19 cellular contexts compared by ENCODE assay signal in genomic region chr12:14934511-14934910, GRCh38. TPM values are rescaled to one million over a fixed set of nuclear protein-coding genes. Genes with fewer than 3 reads are reported as not detected.
"Had no signal": no experiment of that assay in that cellular context is flagged by ENCODE, and none has a peak within 500 bp of the region (broad histone marks: within the 10 kb centered on the region; RNA-seq: fewer than 3 reads in every experiment).

No MANE protein-coding gene starts in this region.

- H3K4me1 ChIP-seq: testis had no signal

- H3K4me1 Mint-ChIP-seq: neural crest cell had no signal

- H3K27ac Mint-ChIP-seq: activated CD4-positive, alpha-beta T cell treated with anti-CD3 and anti-CD28 coated beads, Interleukin-2, amount 10 ng/mL, durations not matched to agents 24 days and 14 days; activated naive CD4-positive, alpha-beta T cell treated with anti-CD3 and anti-CD28 coated beads for 36 hours; activated T-helper 17 cell treated with anti-CD3 and anti-CD28 coated beads, Interleukin-2, amount 50 U/mL, for 72 hours; dendritic cell treated with granulocyte-macrophage colony-stimulating factor and Interleukin-4, amounts not matched to agents 40 ng/mL and 50 ng/mL, for 4 days; WTC11 had no signal

- H3K4me3 Mint-ChIP-seq: activated CD4-positive, alpha-beta T cell treated with anti-CD3 and anti-CD28 coated beads, Interleukin-2, amount 10 ng/mL, durations not matched to agents 24 days and 14 days; activated naive CD4-positive, alpha-beta T cell treated with anti-CD3 and anti-CD28 coated beads for 36 hours; activated T-helper 17 cell treated with anti-CD3 and anti-CD28 coated beads, Interleukin-2, amount 50 U/mL, for 72 hours; dendritic cell treated with granulocyte-macrophage colony-stimulating factor and Interleukin-4, amounts not matched to agents 40 ng/mL and 50 ng/mL, for 4 days; neural crest cell; stimulated activated naive CD8-positive, alpha-beta T cell treated with anti-CD3 and anti-CD28 coated beads, Interleukin-15, amount 100 ng/mL, for 72 hours; WTC11 had no signal

- H3K27ac ChIP-seq: ovary had no signal

- H3K9me3 ChIP-seq: ovary, testis had no signal

- H3K36me3 Mint-ChIP-seq: WTC11 had no signal

- H3K4me3 ChIP-seq: lung, ovary, testis had no signal

- ATAC-seq: activated T-helper 17 cell treated with anti-CD3 and anti-CD28 coated beads, Interleukin-2, amount 50 U/mL, for 72 hours; SK-N-SH treated with all-trans-retinoic acid at 6 μM for 48 hours; stimulated activated naive CD8-positive, alpha-beta T cell treated with anti-CD3 and anti-CD28 coated beads, Interleukin-15, amount 100 ng/mL, for 72 hours; WTC11 had no signal

- DNase-seq: activated CD4-positive, alpha-beta T cell treated with anti-CD3 and anti-CD28 coated beads, Interleukin-2, amount 10 ng/mL, durations not matched to agents 24 days and 14 days; activated naive CD4-positive, alpha-beta T cell treated with anti-CD3 and anti-CD28 coated beads for 36 hours; central memory CD4-positive, alpha-beta T cell; erythroblast; left colon; ovary; stimulated activated CD4-positive, alpha-beta T cell treated with anti-CD3 and anti-CD28 coated beads, Interleukin-4, amount 100 ng/mL, for 4 hours; stimulated activated naive CD8-positive, alpha-beta T cell treated with anti-CD3 and anti-CD28 coated beads, Interleukin-15, amount 100 ng/mL, for 72 hours; testis had no signal

- H3K27me3 Mint-ChIP-seq: activated CD4-positive, alpha-beta T cell treated with anti-CD3 and anti-CD28 coated beads, Interleukin-2, amount 10 ng/mL, durations not matched to agents 24 days and 14 days; activated T-helper 17 cell treated with anti-CD3 and anti-CD28 coated beads, Interleukin-2, amount 50 U/mL, for 72 hours; dendritic cell treated with granulocyte-macrophage colony-stimulating factor and Interleukin-4, amounts not matched to agents 40 ng/mL and 50 ng/mL, for 4 days; stimulated activated naive CD8-positive, alpha-beta T cell treated with anti-CD3 and anti-CD28 coated beads, Interleukin-15, amount 100 ng/mL, for 72 hours had no signal

- H3K36me3 ChIP-seq: ovary had no signal

- H3K27me3 ChIP-seq: ovary, testis had no signal

- H3K9me3 Mint-ChIP-seq: activated CD4-positive, alpha-beta T cell treated with anti-CD3 and anti-CD28 coated beads, Interleukin-2, amount 10 ng/mL, durations not matched to agents 24 days and 14 days; activated naive CD4-positive, alpha-beta T cell treated with anti-CD3 and anti-CD28 coated beads for 36 hours; activated T-helper 17 cell treated with anti-CD3 and anti-CD28 coated beads, Interleukin-2, amount 50 U/mL, for 72 hours; dendritic cell treated with granulocyte-macrophage colony-stimulating factor and Interleukin-4, amounts not matched to agents 40 ng/mL and 50 ng/mL, for 4 days; neural crest cell; stimulated activated naive CD8-positive, alpha-beta T cell treated with anti-CD3 and anti-CD28 coated beads, Interleukin-15, amount 100 ng/mL, for 72 hours; WTC11 had no signal

RNA-seq across cellular contexts. Expression of gene ERP27, which starts 3.8 kb away (rescaled TPM):
- total RNA-seq: neural crest cell, skeletal muscle tissue, WTC11 had no signal

RNA-seq across cellular contexts. Expression of gene PDE6H, which starts 38.3 kb away (rescaled TPM):
- total RNA-seq: activated CD4-positive, alpha-beta T cell treated with anti-CD3 and anti-CD28 coated beads, Interleukin-2, amount 10 ng/mL, durations not matched to agents 24 days and 14 days; activated naive CD4-positive, alpha-beta T cell treated with anti-CD3 and anti-CD28 coated beads for 36 hours; activated T-helper 17 cell treated with anti-CD3 and anti-CD28 coated beads, Interleukin-2, amount 50 U/mL, for 72 hours; left colon; mucosa of gallbladder; neural crest cell; ovary; skeletal muscle tissue; T-helper 1 cell treated with Interleukin-12 subunit alpha and Interleukin-12 subunit beta and Interleukin-4 antibody, amounts not matched to agents 30 ng/mL and 1 ng/mL, for 36 hours; testis; WTC11 had no signal
- polyA plus RNA-seq: adipose tissue, ovary had no signal

RNA-seq across cellular contexts. Expression of gene MGP, which starts 48.9 kb away (rescaled TPM):
- total RNA-seq: activated CD4-positive, alpha-beta T cell treated with anti-CD3 and anti-CD28 coated beads, Interleukin-2, amount 10 ng/mL, durations not matched to agents 24 days and 14 days; activated naive CD4-positive, alpha-beta T cell treated with anti-CD3 and anti-CD28 coated beads for 36 hours; neural crest cell had no signal
